In genomic region chr19:16584825-16585801, GRCh38 we compare ENCODE assay signal across 8 cellular contexts. TPM values are rescaled to one million over a fixed set of nuclear protein-coding genes. Genes with fewer than 3 reads are reported as not detected.
DNase-seq lines count a peak whose midpoint lies in the region; ATAC-seq, FAIRE-seq and TF ChIP-seq lines count a peak whose summit lies in the region.

No MANE protein-coding gene starts in this region.

- TF ChIP-seq POLR2A in GM12892 (IDR thresholded peaks at IDR 0.05; ENCODE audit: low read depth, low read length) = peak; percentile 57

- peak overlapping the region; percentile 92 for H3K4me2 ChIP-seq in OCI-LY3 (ENCODE audit: low read length)

- no peaks in the 10 kb centered on the region for H3K9me3 Mint-ChIP-seq in effector memory CD8-positive, alpha-beta T cell

- peak; percentile 51 for FAIRE-seq in GM12892 (lab: Jason Lieb, UNC)

- H3K36me3 ChIP-seq in OCI-LY3 (replicated peaks; ENCODE audit: low read depth, low read length) (peaks cover 22% of the 10 kb centered on the region), rectal smooth muscle tissue (ENCODE audit: control insufficient read depth, insufficient read depth, low read length) (no peaks in the 10 kb centered on the region)

- H3K9me3 ChIP-seq in OCI-LY3 (ENCODE audit: insufficient read depth, low read length) = no peaks in the 10 kb centered on the region

- H3K27ac ChIP-seq in OCI-LY3 (ENCODE audit: low read length) = peak overlapping the region; percentile 93
- H3K27ac ChIP-seq in rectal smooth muscle tissue (ENCODE audit: low read depth, low read length) = no peak overlapping the region

- H3K4me3 ChIP-seq in OCI-LY3 (ENCODE audit: low read length) (peak overlapping the region; percentile 79), rectal smooth muscle tissue (ENCODE audit: low read length) (peak overlapping the region; percentile 56)

- H3K27me3 ChIP-seq in OCI-LY3 (ENCODE audit: low read depth, low read length) = no peaks in the 10 kb centered on the region
- H3K27me3 ChIP-seq in rectal smooth muscle tissue (ENCODE audit: control insufficient read depth, insufficient read depth, low read length) = no peaks in the 10 kb centered on the region

- H3K4me3 Mint-ChIP-seq in effector memory CD8-positive, alpha-beta T cell = peak overlapping the region; percentile 78 to 83

- TF ChIP-seq CTCF in OCI-LY3 (IDR thresholded peaks at IDR 0.05; ENCODE audit: low read depth, low read length) = no peak

- H3K4me1 ChIP-seq in OCI-LY3 (ENCODE audit: low read length) = peaks cover 84% of the 10 kb centered on the region
- H3K4me1 ChIP-seq in rectal smooth muscle tissue (ENCODE audit: control insufficient read depth, insufficient read depth, low read length) = peaks cover 31% of the 10 kb centered on the region

- H3K9ac ChIP-seq in OCI-LY3 (ENCODE audit: low read length) (peak overlapping the region; percentile 97), rectal smooth muscle tissue (ENCODE audit: low read length) (peak overlapping the region; percentile 34)

- no peak overlapping the region for H2AFZ ChIP-seq in OCI-LY3 (ENCODE audit: low read depth, low read length)

- peak overlapping the region; percentile 93 to 95 for H3K27ac Mint-ChIP-seq in effector memory CD8-positive, alpha-beta T cell

- no peak for DNase-seq in GM12892 (ENCODE audit: insufficient read length)
- no peak for DNase-seq in effector memory CD8-positive, alpha-beta T cell
- no peak for DNase-seq in NCI-H2029 (lab: John Stamatoyannopoulos, UW)
- no peak for DNase-seq in central memory CD4-positive, alpha-beta T cell
- DNase-seq in SW 1271 (lab: John Stamatoyannopoulos, UW) = no peak

- no peak for ATAC-seq in effector memory CD8-positive, alpha-beta T cell (replicated peaks)
- no peak for ATAC-seq in GM21526 (IDR thresholded peaks at IDR 0.05; ENCODE audit: low FRiP score, unreplicated experiment)

- H4K20me1 ChIP-seq in OCI-LY3 (ENCODE audit: insufficient read depth, low read length) = peaks cover 13% of the 10 kb centered on the region; the same call in 1 of the 2 replicates

- H3K4me1 Mint-ChIP-seq in effector memory CD8-positive, alpha-beta T cell (ENCODE audit: low read depth in 2 of 2) = peaks cover 62 to 72% of the 10 kb centered on the region in 2 donors

- H3K79me2 ChIP-seq in OCI-LY3 (ENCODE audit: low read length) = peaks cover 99% of the 10 kb centered on the region

- no peaks in the 10 kb centered on the region for H3K27me3 Mint-ChIP-seq in effector memory CD8-positive, alpha-beta T cell

- H3K36me3 Mint-ChIP-seq in effector memory CD8-positive, alpha-beta T cell (ENCODE audit: insufficient read depth) = peaks cover 68% of the 10 kb centered on the region

RNA-seq across cellular contexts. Expression of gene SLC35E1, which starts 12.9 kb away (rescaled TPM):
- polyA plus RNA-seq in GM12892 (2012; ENCODE audit: missing spikeins) = 26.7 TPM

RNA-seq across cellular contexts. Expression of gene CHERP, which starts 42.9 kb away (rescaled TPM):
- 11.0 TPM for polyA plus RNA-seq in GM12892 (2012; ENCODE audit: missing spikeins)

RNA-seq across cellular contexts. Expression of gene MED26, which starts 42.9 kb away (rescaled TPM):
- polyA plus RNA-seq in GM12892 (2012; ENCODE audit: missing spikeins) = 4.6 TPM
